In the genomic region with DNA sequence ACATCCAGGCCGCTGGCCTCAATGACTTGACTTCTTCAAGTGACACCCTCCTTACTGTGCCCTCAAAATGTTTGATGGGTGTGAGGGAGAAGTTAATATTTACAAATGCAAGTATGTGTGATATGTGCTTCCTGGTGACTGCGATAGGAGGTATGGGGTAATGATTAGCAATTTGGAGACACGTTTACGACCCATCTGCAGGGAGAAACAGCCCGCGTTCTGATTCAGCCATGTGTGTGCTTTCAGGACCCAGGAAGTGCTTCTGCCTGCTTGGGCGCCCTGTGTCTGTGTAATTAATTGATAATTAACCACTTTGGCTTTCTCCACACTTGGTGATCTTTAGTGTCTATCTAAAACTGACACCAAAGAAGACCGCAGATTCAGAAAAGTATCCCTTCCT, we compare ENCODE assay signal across 31 cellular contexts. TPM values are rescaled to one million over a fixed set of nuclear protein-coding genes. Genes with fewer than 3 reads are reported as not detected.
DNase-seq lines count a peak whose midpoint lies in the region; ATAC-seq, FAIRE-seq and TF ChIP-seq lines count a peak whose summit lies in the region.
"Had no signal": no experiment of that assay in that cellular context is flagged by ENCODE, and none has a peak within 500 bp of the region (broad histone marks: within the 10 kb centered on the region; RNA-seq: fewer than 3 reads in every experiment).

No MANE protein-coding gene starts in this region.

- CTCF ChIA-PET in A549 (lab: Yijun Ruan, JAX) (no interaction called here), HepG2 (lab: Yijun Ruan, JAX; ENCODE audit: low intra/inter-chr PET ratio, low total read pairs) (no interaction called here)

- H3K27me3 Mint-ChIP-seq in endodermal cell (ENCODE audit: insufficient read depth) = no peaks in the 10 kb centered on the region
- H3K27me3 Mint-ChIP-seq: central memory CD8-positive, alpha-beta T cell; type B pancreatic cell had no signal

- no peak for TF ChIP-seq RAD21 in A549 (conservative IDR thresholded peaks at IDR 0.05 in 1 of 2, IDR thresholded peaks at IDR 0.05 in 1 of 2)
- no peak for TF ChIP-seq RAD21 in HepG2 (CRISPR knock-in tag; IDR thresholded peaks at IDR 0.05)

- 3% methylated on average over 8 of the region's 8 CpGs for WGBS in A549 (ENCODE audit: missing lambda C conversion rate)
- WGBS in HepG2 (ENCODE audit: low lambda C conversion rate) = 32% methylated on average over 8 of the region's 8 CpGs
- 90 to 92% methylated on average over 2 to 8 of the region's 8 CpGs for WGBS in endodermal cell (ENCODE audit: insufficient coverage in 1 of 2, insufficient read length in 1 of 2), 2 experiments

- H3K27ac Mint-ChIP-seq in endodermal cell = no peak overlapping the region
- H3K27ac Mint-ChIP-seq: GM23338, immature natural killer cell, natural killer cell, T-helper 17 cell had no signal

- peak; percentile 62 to 83; a peak in 5 of 6 replicates for ATAC-seq in A549
- peak; percentile 51 for ATAC-seq in GM21381 (IDR thresholded peaks at IDR 0.05; ENCODE audit: unreplicated experiment)
- ATAC-seq in HepG2 = peak; percentile 42
- no peak for ATAC-seq in GM18868 (IDR thresholded peaks at IDR 0.05; ENCODE audit: unreplicated experiment)
- no peak for ATAC-seq in GM19324 (IDR thresholded peaks at IDR 0.05; ENCODE audit: low FRiP score, unreplicated experiment)
- ATAC-seq: GM12878, GM23338, PC-3, T-helper 17 cell had no signal

- no peaks in the 10 kb centered on the region for H4K20me1 ChIP-seq in HepG2 (ENCODE audit: insufficient read depth, low read length)

- no peaks in the 10 kb centered on the region for H3K9me3 ChIP-seq in A549
- H3K9me3 ChIP-seq in HepG2 (ENCODE audit: low read length) = no peaks in the 10 kb centered on the region
- H3K9me3 ChIP-seq in endodermal cell (ENCODE audit: control insufficient read depth, low read length) = no peaks in the 10 kb centered on the region
- H3K9me3 ChIP-seq: prostate gland, stomach had no signal

- H2AFZ ChIP-seq in HepG2 (ENCODE audit: low read length) = no peak overlapping the region
- H2AFZ ChIP-seq: GM23338 had no signal

- POLR2A ChIA-PET in A549 (lab: Yijun Ruan, JAX) = no interaction called here
- POLR2A ChIA-PET in HepG2 (lab: Yijun Ruan, JAX) = no interaction called here

- peak overlapping the region; percentile 59 for H3K4me2 ChIP-seq in A549
- H3K4me2 ChIP-seq in HepG2 (ENCODE audit: low read depth, low read length) = peak overlapping the region; percentile 15
- H3K4me2 ChIP-seq: GM23338 had no signal

- TF ChIP-seq CTCF in A549 (IDR thresholded peaks at IDR 0.05) (no peak), VCaP (conservative IDR thresholded peaks at IDR 0.05) (no peak), HepG2 (CRISPR knock-in tag; IDR thresholded peaks at IDR 0.05) (no peak), endodermal cell (conservative IDR thresholded peaks at IDR 0.05) (no peak)

- FAIRE-seq in A549 (lab: Jason Lieb, UNC) = peak; percentile 89
- FAIRE-seq in HepG2 (lab: Jason Lieb, UNC) = peak; percentile 70
- FAIRE-seq: A204.1, GM12878 had no signal

- TF ChIP-seq POLR2A in A549 (IDR thresholded peaks at IDR 0.05; ENCODE audit: low read length) = no peak
- TF ChIP-seq POLR2A in HepG2 (IDR thresholded peaks at IDR 0.05; ENCODE audit: insufficient read depth in 1 of 2, low read depth in 2 of 2, low read length in 2 of 2) = no peak

- H3K36me3 ChIP-seq in HepG2 (replicated peaks in 1 of 2; ENCODE audit: control insufficient read depth in 1 of 2, insufficient read depth in 2 of 2, low read length in 2 of 2) (peaks cover 2 to 22% of the 10 kb centered on the region in 2 experiments; a peak in 2 of 5 replicates), endodermal cell (ENCODE audit: control insufficient read depth, insufficient read depth, low read length) (no peaks in the 10 kb centered on the region)
- H3K36me3 ChIP-seq: prostate gland had no signal

- H3K4me3 ChIP-seq in A549 (no peak overlapping the region), HepG2 (replicated peaks in 1 of 3; ENCODE audit: insufficient read depth in 1 of 3, low read depth in 2 of 3, low read length in 3 of 3) (no peak overlapping the region), endodermal cell (ENCODE audit: low read length) (no peak overlapping the region)
- H3K4me3 ChIP-seq: GM12878, GM23338, prostate gland, skin epidermis, stomach had no signal

- H3K27ac ChIP-seq in A549 = peak overlapping the region; percentile 74 to 87
- peak overlapping the region; percentile 54 for H3K27ac ChIP-seq in VCaP
- no peak overlapping the region for H3K27ac ChIP-seq in HepG2 (ENCODE audit: extremely low read length, insufficient read depth, low read length)
- no peak overlapping the region for H3K27ac ChIP-seq in endodermal cell (ENCODE audit: low read depth, low read length)
- H3K27ac ChIP-seq: prostate gland, stomach, WERI-Rb-1 had no signal

- peaks cover 3% of the 10 kb centered on the region for H3K36me3 Mint-ChIP-seq in endodermal cell (ENCODE audit: low read depth)
- H3K36me3 Mint-ChIP-seq: immature natural killer cell, natural killer cell, type B pancreatic cell had no signal

- DNase-seq in A549 (ENCODE audit: low read depth in 1 of 2, low spot score in 1 of 2) (peak; percentile 83 to 88), HepG2 (ENCODE audit: low spot score) (peak; percentile 47), NCI-H1694 treated with DMSO at 0.1 percent for 48 hours (lab: John Stamatoyannopoulos, UW) (no peak), endodermal cell (no peak)
- DNase-seq: activated CD4-positive, alpha-beta T cell treated with anti-CD3 and anti-CD28 coated beads, Interleukin-2, amount 50 U/mL, for 48 hours; C1 segment of cervical spinal cord; DMS 273 treated with DMSO at 0.1 percent for 48 hours; effector memory CD4-positive, alpha-beta T cell; GF-D8; glutamatergic neuron; immature natural killer cell; mesendoderm; natural killer cell; NCI-H1436 treated with DMSO at 0.1 percent for 48 hours; NCI-H82; PC-3; stimulated activated CD4-positive, alpha-beta T cell treated with anti-CD3 and anti-CD28 coated beads, Interleukin-4, amount 100 ng/mL, for 24 hours; stomach; T-helper 17 cell; WERI-Rb-1 had no signal

- no peaks in the 10 kb centered on the region for H3K9me3 Mint-ChIP-seq in endodermal cell
- H3K9me3 Mint-ChIP-seq: central memory CD8-positive, alpha-beta T cell; GM23338; immature natural killer cell; natural killer cell; type B pancreatic cell had no signal

- no TSS peak for BruUV-seq in HepG2 (replicated peaks; lab: Mats Ljungman, UMichigan)

- no peak for TF ChIP-seq EP300 in A549 (IDR thresholded peaks at IDR 0.05)
- no peak for TF ChIP-seq EP300 in HepG2 (IDR thresholded peaks at IDR 0.05; ENCODE audit: low read depth in 2 of 2, low read length in 2 of 2)
- TF ChIP-seq EP300 in HepG2 (CRISPR knock-in tag; IDR thresholded peaks at IDR 0.05; ENCODE audit: borderline replicate concordance) = no peak

- no peak overlapping the region for H3K4me3 Mint-ChIP-seq in endodermal cell
- H3K4me3 Mint-ChIP-seq: central memory CD8-positive, alpha-beta T cell; GM23338; immature natural killer cell; natural killer cell; T-helper 17 cell; type B pancreatic cell had no signal

- H3K9ac ChIP-seq in HepG2 (ENCODE audit: insufficient read depth, low read depth, low read length) (no peak overlapping the region), endodermal cell (ENCODE audit: extremely low read depth, low read length, poor library complexity, severe bottlenecking) (no peak overlapping the region)

- H3K27me3 ChIP-seq in HepG2 (ENCODE audit: control insufficient read depth in 1 of 2, insufficient read depth in 2 of 2, low read length in 2 of 2) (no peaks in the 10 kb centered on the region), endodermal cell (ENCODE audit: control insufficient read depth, insufficient read depth, low read length, poor library complexity, severe bottlenecking) (no peaks in the 10 kb centered on the region)
- H3K27me3 ChIP-seq: stomach had no signal

- in situ Hi-C loops in HepG2 (cut with HindIII; ENCODE audit: extremely low pct_ligation_motif_present, low pct_unique_long_range_greater_than_20kb) = no loop called here

- H3K4me1 Mint-ChIP-seq in endodermal cell = peaks cover 10% of the 10 kb centered on the region
- H3K4me1 Mint-ChIP-seq: central memory CD8-positive, alpha-beta T cell; immature natural killer cell; natural killer cell had no signal

- intact Hi-C loops in HepG2 (cut with micrococcal nuclease; ENCODE audit: unreplicated experiment) = no loop called here

- H3K79me2 ChIP-seq in HepG2 (ENCODE audit: insufficient read depth, low read length) = no peaks in the 10 kb centered on the region

- peaks cover 37% of the 10 kb centered on the region for H3K4me1 ChIP-seq in A549
- peaks cover 15% of the 10 kb centered on the region for H3K4me1 ChIP-seq in HepG2 (ENCODE audit: insufficient read depth, low read length)
- H3K4me1 ChIP-seq in endodermal cell (ENCODE audit: control insufficient read depth, insufficient read depth, low read length) = no peaks in the 10 kb centered on the region
- H3K4me1 ChIP-seq: prostate gland had no signal

RNA-seq across cellular contexts. Expression of a gene that starts 25.0 kb away (rescaled TPM):
- polyA plus RNA-seq in A549 (2011; rRNA removed) = 12.8 and 18.3 TPM in 2 replicates
- 28.5 and 34.4 TPM in 2 replicates for polyA plus RNA-seq in A549 (2012; cell fraction: cytosol; rRNA removed)
- polyA plus RNA-seq in A549 (2012; cell fraction: nucleus; rRNA removed) = 31.9 and 32.8 TPM in 2 replicates
- 21.2 to 22.0 TPM (median 21.6 TPM) in 3 replicates for polyA plus RNA-seq in A549 (2017; fragmentation: RNase III; extraction: RNeasy Plus Mini Kit Qiagen cat#74134 plus additional on column Dnase treatment)
- polyA minus RNA-seq in A549 (2011; rRNA and poly(A)+ RNA removed) = 11.8 and 14.1 TPM in 2 replicates
- 13.1 and 17.6 TPM in 2 replicates for total RNA-seq in HepG2 (2016; rRNA removed; fragmentation: Illumina TruSeq; extraction: Trizol)
- total RNA-seq in HepG2 (2016; cell fraction: cytosol; rRNA removed; fragmentation: Illumina TruSeq; extraction: Trizol; ENCODE audit: low read depth) = 7.1 and 7.6 TPM in 2 replicates
- total RNA-seq in HepG2 (2016; cell fraction: insoluble cytoplasmic fraction; rRNA removed; fragmentation: Illumina TruSeq; extraction: Trizol) = 12.0 and 17.3 TPM in 2 replicates
- 23.3 and 25.2 TPM in 2 replicates for total RNA-seq in HepG2 (2016; cell fraction: membrane; rRNA removed; fragmentation: Illumina TruSeq; extraction: Trizol)
- 17.5 and 21.7 TPM in 2 replicates for total RNA-seq in HepG2 (2016; cell fraction: nucleus; rRNA removed; fragmentation: Illumina TruSeq; extraction: Trizol)
- polyA plus RNA-seq in HepG2 (2011; rRNA removed) = 6.8 and 7.2 TPM in 2 replicates
- polyA plus RNA-seq in HepG2 (2011; cell fraction: cytosol; rRNA removed) = 5.4 and 6.5 TPM in 2 replicates
- polyA plus RNA-seq in HepG2 (2011; cell fraction: nucleus; rRNA removed) = 9.1 and 9.3 TPM in 2 replicates
- polyA plus RNA-seq in HepG2 (2012) = 2.7 and 4.8 TPM in 2 replicates
- 20.1 and 21.9 TPM in 2 replicates for polyA plus RNA-seq in HepG2 (2016; cell fraction: cytosol; fragmentation: Illumina TruSeq; extraction: Trizol; ENCODE audit: low read depth)
- 23.3 and 30.2 TPM in 2 replicates for polyA plus RNA-seq in HepG2 (2016; cell fraction: insoluble cytoplasmic fraction; fragmentation: Illumina TruSeq; extraction: Trizol; ENCODE audit: low read depth)
- polyA plus RNA-seq in HepG2 (2016; cell fraction: membrane; fragmentation: Illumina TruSeq; extraction: Trizol; ENCODE audit: low read depth) = 44.9 and 45.6 TPM in 2 replicates
- 53.5 and 55.1 TPM in 2 replicates for polyA plus RNA-seq in HepG2 (2016; cell fraction: nucleus; fragmentation: Illumina TruSeq; extraction: Trizol; ENCODE audit: insufficient read depth, low read depth)
- polyA minus RNA-seq in HepG2 (2011; rRNA and poly(A)+ RNA removed; ENCODE audit: low replicate concordance) = 0.05 and 6.2 TPM in 2 replicates
- 2.5 and 3.8 TPM in 2 replicates for polyA minus RNA-seq in HepG2 (2011; cell fraction: cytosol; rRNA and poly(A)+ RNA removed)
- 2.4 and 2.6 TPM in 2 replicates for polyA minus RNA-seq in HepG2 (2011; cell fraction: nucleus; rRNA and poly(A)+ RNA removed)
- total RNA-seq in endodermal cell = 1 to 10 TPM; 5.1 to 6.3 TPM
- 11.6 TPM for polyA plus RNA-seq in endodermal cell (2013, experiment 1 of 2)
- 11.1 TPM for polyA plus RNA-seq in endodermal cell (2013, experiment 2 of 2)

Comparison
In these comparisons a context has a peak if more than half of its experiments do, and no peak if none do; other contexts are left out.
1. ATAC-seq: peak in A549 (2 of 2), GM21381 (single experiment) and HepG2 (single experiment); none in GM18868 (single experiment) and GM19324 (single experiment).
2. DNase-seq: peak in A549 (2 of 2) and HepG2 (single experiment); none in NCI-H1694 treated with DMSO at 0.1 percent for 48 hours (single experiment) and endodermal cell (single experiment).
3. H3K27ac ChIP-seq: peak in A549 (2 of 2) and VCaP (single experiment); none in HepG2 (single experiment) and endodermal cell (single experiment).